ENCODE assay signal across 8 cellular contexts in genomic region chr13:33285420-33286124, GRCh38. TPM values are rescaled to one million over a fixed set of nuclear protein-coding genes. Genes with fewer than 3 reads are reported as not detected.
DNase-seq lines count a peak whose midpoint lies in the region; ATAC-seq, FAIRE-seq and TF ChIP-seq lines count a peak whose summit lies in the region.

TSS of gene STARD13 (minus strand) at chr13:33285755. CDS start at chr13:33285638, 117 bp downstream.

- peak within 1 kb of the TSS; percentile 92 for H3K4me3 Mint-ChIP-seq in dendritic cell treated with granulocyte-macrophage colony-stimulating factor and Interleukin-4, amounts not matched to agents 40 ng/mL and 50 ng/mL, for 4 days

- H3K27me3 Mint-ChIP-seq in dendritic cell treated with granulocyte-macrophage colony-stimulating factor and Interleukin-4, amounts not matched to agents 40 ng/mL and 50 ng/mL, for 4 days = peaks cover under 1% of the 10 kb centered on the region

- no peaks in the 10 kb centered on the region for H3K9me3 ChIP-seq in small intestine (ENCODE audit: control insufficient read depth, low read depth)

- no peaks in the 10 kb centered on the region for H3K36me3 ChIP-seq in kidney epithelial cell (ENCODE audit: control insufficient read depth, insufficient read depth, low read length)
- H3K36me3 ChIP-seq in small intestine (ENCODE audit: control insufficient read depth in 2 of 2, insufficient read depth in 2 of 2, low read length in 2 of 2) = no peaks in the 10 kb centered on the region

- DNase-seq in D721Med (ENCODE audit: insufficient read length, low spot score) (no peak), GM19239 (ENCODE audit: insufficient read length, low spot score) (peak; percentile 10), SHP77 treated with DMSO at 0.1 percent for 48 hours (lab: John Stamatoyannopoulos, UW) (peak; percentile 45), kidney epithelial cell (ENCODE audit: low read depth) (peak; percentile 80), small intestine (peak; percentile 96)

- peak within 1 kb of the TSS; percentile 90 to 94 for H3K27ac ChIP-seq in small intestine (ENCODE audit: low read depth in 1 of 2, low read length in 1 of 2)

- TF ChIP-seq CTCF in D721Med (IDR thresholded peaks at IDR 0.05; ENCODE audit: insufficient read depth, missing control alignments) (peak; percentile 2), kidney epithelial cell (IDR thresholded peaks at IDR 0.05; ENCODE audit: insufficient read depth, low read length, poor library complexity, severe bottlenecking) (peak; percentile 55)

- peaks cover 9% of the 10 kb centered on the region for H3K36me3 Mint-ChIP-seq in dendritic cell treated with granulocyte-macrophage colony-stimulating factor and Interleukin-4, amounts not matched to agents 40 ng/mL and 50 ng/mL, for 4 days (ENCODE audit: low read depth)

- no peaks in the 10 kb centered on the region for H3K4me1 ChIP-seq in small intestine (ENCODE audit: control insufficient read depth in 2 of 2, insufficient read depth in 1 of 2, low read depth in 1 of 2, low read length in 1 of 2)

- intact Hi-C loops in dendritic cell treated with granulocyte-macrophage colony-stimulating factor and Interleukin-4, amounts not matched to agents 40 ng/mL and 50 ng/mL, for 4 days (cut with micrococcal nuclease) = no loop called here

- peaks cover 19% of the 10 kb centered on the region for H3K4me1 Mint-ChIP-seq in dendritic cell treated with granulocyte-macrophage colony-stimulating factor and Interleukin-4, amounts not matched to agents 40 ng/mL and 50 ng/mL, for 4 days (ENCODE audit: low read depth)

- FAIRE-seq in D721Med (lab: Jason Lieb, UNC) = no peak
- FAIRE-seq in GM19239 (lab: Jason Lieb, UNC) = peak; percentile 72
- FAIRE-seq in small intestine (lab: Jason Lieb, UNC) = no peak

- no peaks in the 10 kb centered on the region for H3K27me3 ChIP-seq in kidney epithelial cell (ENCODE audit: control insufficient read depth, insufficient read depth, low read length)
- no peaks in the 10 kb centered on the region for H3K27me3 ChIP-seq in small intestine (ENCODE audit: control insufficient read depth in 2 of 2, insufficient read depth in 2 of 2, low read length in 2 of 2)

- WGBS in small intestine, 3 donors = 1 to 2% (median 2%) methylated on average over 20 of the region's 20 CpGs

- ATAC-seq in HG03432 (IDR thresholded peaks at IDR 0.05; ENCODE audit: unreplicated experiment) = peak; percentile 85
- no peak for ATAC-seq in HG03520 (IDR thresholded peaks at IDR 0.05; ENCODE audit: unreplicated experiment)

- peak within 1 kb of the TSS; percentile 93 for H3K4me3 ChIP-seq in kidney epithelial cell (ENCODE audit: low read depth, low read length)
- peak within 1 kb of the TSS; percentile 34 to 58 for H3K4me3 ChIP-seq in small intestine (ENCODE audit: low read depth in 1 of 2, low read length in 2 of 2)

- H3K27ac Mint-ChIP-seq in dendritic cell treated with granulocyte-macrophage colony-stimulating factor and Interleukin-4, amounts not matched to agents 40 ng/mL and 50 ng/mL, for 4 days = peak within 1 kb of the TSS; percentile 86

- H3K9me3 Mint-ChIP-seq in dendritic cell treated with granulocyte-macrophage colony-stimulating factor and Interleukin-4, amounts not matched to agents 40 ng/mL and 50 ng/mL, for 4 days = no peaks in the 10 kb centered on the region

RNA-seq across cellular contexts. Expression of gene STARD13, which starts in this region (rescaled TPM):
- 9.8 and 10.1 TPM in 2 replicates for total RNA-seq in kidney epithelial cell
- polyA plus RNA-seq in small intestine = 1 to 10 TPM; 2.2 to 7.4 (median 2.7) TPM
